In the genomic region with DNA sequence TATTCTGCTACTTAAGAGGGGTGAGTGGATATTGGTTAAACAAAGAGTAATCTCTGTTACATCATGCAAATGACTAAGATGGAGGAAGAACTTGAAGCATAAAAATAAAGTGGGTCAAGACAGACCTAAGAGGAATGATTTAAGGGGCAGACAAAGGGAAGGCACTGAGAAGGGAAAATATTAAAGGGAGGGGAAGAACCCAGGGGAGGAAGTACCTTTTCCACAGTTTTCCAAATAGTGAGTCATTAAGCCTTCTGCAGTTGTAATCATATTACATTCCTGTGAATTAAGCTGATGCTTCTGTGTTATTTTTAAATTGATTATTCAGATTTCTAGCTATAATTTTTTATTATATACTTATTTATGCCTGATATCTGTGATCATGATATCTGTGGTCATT, we compare ENCODE assay signal across 14 cellular contexts.
A peak's percentile ranks its signal among the peaks of the same experiment; 100 is the strongest.
DNase-seq lines count a peak whose midpoint lies in the region; ATAC-seq and TF ChIP-seq lines count a peak whose summit lies in the region.
"Had no signal": no experiment of that assay in that cellular context is flagged by ENCODE, and none has a peak within 500 bp of the region (broad histone marks: within the 10 kb centered on the region; RNA-seq: fewer than 3 reads in every experiment).

No MANE protein-coding gene starts in this region.

- H3K4me1 ChIP-seq in DND-41 (ENCODE audit: insufficient read depth, low read length), result no peaks in the 10 kb centered on the region
- 0 out of 2 replicates have a peak, but pooled peaks cover 4% of the 10 kb centered on the region for H3K4me1 ChIP-seq in PC-9 (replicated peaks; ENCODE audit: insufficient read depth)
- H3K4me1 ChIP-seq: A549, HAP-1 had no signal

- no peaks in the 10 kb centered on the region for H3K9me2 ChIP-seq in PC-9 (ENCODE audit: insufficient read depth)

- H3K9ac ChIP-seq in DND-41 (ENCODE audit: low read depth, low read length), result no peak overlapping the region

- peak overlapping the region; percentile 66 for H3K27ac Mint-ChIP-seq in nephron progenitor cell
- H3K27ac Mint-ChIP-seq: CD14-positive monocyte; CD8-positive, alpha-beta T cell had no signal

- peaks cover 3% of the 10 kb centered on the region for H3K27me3 Mint-ChIP-seq in nephron progenitor cell (ENCODE audit: low read depth, poor library complexity)

- no peaks in the 10 kb centered on the region for H3F3A ChIP-seq in PC-9 (ENCODE audit: insufficient read depth, low read depth)

- ATAC-seq in DND-41 (ENCODE audit: insufficient read depth, low read depth), result no peak
- ATAC-seq in GM18868 (IDR thresholded peaks at IDR 0.05; ENCODE audit: unreplicated experiment), result no peak
- ATAC-seq: A549; CD8-positive, alpha-beta T cell had no signal

- intact Hi-C loops in PC-9 (cut with micrococcal nuclease; ENCODE audit: unreplicated experiment), result no loop called here

- POLR2A ChIA-PET in PC-9 (lab: Charles Lee; ENCODE audit: unreplicated experiment), result no interaction called here

- H3K9me3 ChIP-seq in DND-41 (ENCODE audit: insufficient read depth, low read length, severe bottlenecking) (no peaks in the 10 kb centered on the region), PC-9 (ENCODE audit: insufficient read depth, low read depth) (no peaks in the 10 kb centered on the region)
- H3K9me3 ChIP-seq: A549, HAP-1 had no signal

- no peak for DNase-seq in DND-41
- DNase-seq in LHCN-M2 (ENCODE audit: low read depth), result peak; percentile 11
- no peak for DNase-seq in PC-9
- no peak for DNase-seq in nephron progenitor cell
- DNase-seq in midbrain (lab: John Stamatoyannopoulos, UW), result no peak
- DNase-seq in anterior cingulate cortex (lab: John Stamatoyannopoulos, UW), result no peak
- DNase-seq in activated CD4-positive, alpha-beta T cell treated with anti-CD3 and anti-CD28 coated beads, Interleukin-2, amount 50 U/mL, for 48 hours, result no peak
- DNase-seq: CD8-positive, alpha-beta T cell; COR-L47; GF-D8 had no signal

- H3K4me2 ChIP-seq in DND-41 (ENCODE audit: insufficient read depth, low read length), result no peak overlapping the region
- H3K4me2 ChIP-seq in PC-9, result 0 out of 2 replicates have a peak overlapping the region, but pooled peaks have one; percentile 13
- H3K4me2 ChIP-seq: A549 had no signal

- no peak overlapping the region for H3K27ac ChIP-seq in DND-41 (ENCODE audit: low read length)
- no peak overlapping the region for H3K27ac ChIP-seq in PC-9
- H3K27ac ChIP-seq: A549 had no signal

- H3K79me2 ChIP-seq in DND-41 (ENCODE audit: insufficient read depth, low read length), result no peaks in the 10 kb centered on the region
- H3K79me2 ChIP-seq in PC-9 (ENCODE audit: low read depth), result no peaks in the 10 kb centered on the region

- peaks cover 32% of the 10 kb centered on the region for H3K4me1 Mint-ChIP-seq in nephron progenitor cell

- BruUV-seq in PC-9 (replicated peaks; lab: Mats Ljungman, UMichigan), result no TSS peak

- no peaks in the 10 kb centered on the region for H3K27me3 ChIP-seq in DND-41 (ENCODE audit: insufficient read depth, low read length, poor library complexity)
- H3K27me3 ChIP-seq in PC-9 (ENCODE audit: insufficient read depth, low read depth), result no peaks in the 10 kb centered on the region

- TF ChIP-seq CTCF in DND-41 (IDR thresholded peaks at IDR 0.05; ENCODE audit: borderline replicate concordance, extremely low read depth, low read length, poor library complexity, severe bottlenecking), result no peak
- no peak for TF ChIP-seq CTCF in PC-9 (conservative IDR thresholded peaks at IDR 0.05)
- no peak for TF ChIP-seq CTCF in nephron progenitor cell (IDR thresholded peaks at IDR 0.05)

- H4K20me1 ChIP-seq in DND-41 (ENCODE audit: insufficient read depth, low read length) (no peaks in the 10 kb centered on the region), PC-9 (ENCODE audit: insufficient read depth) (no peaks in the 10 kb centered on the region)

- no peak overlapping the region for H3K4me3 ChIP-seq in DND-41 (ENCODE audit: low read depth in 1 of 2, low read length in 2 of 2)
- H3K4me3 ChIP-seq in PC-9, result no peak overlapping the region
- H3K4me3 ChIP-seq: A549, HAP-1 had no signal

- H3K4me3 Mint-ChIP-seq in nephron progenitor cell, result no peak overlapping the region
- H3K4me3 Mint-ChIP-seq: CD14-positive monocyte; CD8-positive, alpha-beta T cell had no signal

- CTCF ChIA-PET in PC-9 (lab: Charles Lee), result interaction anchor here (0.6 kb wide), 1 partner anchor 15 kb away, joined by 3 read pairs; no protein-coding TSS in a partner anchor

- H2AFZ ChIP-seq in DND-41 (ENCODE audit: low read depth, low read length), result peak overlapping the region; percentile 13; the same call in 1 of the 2 replicates
- no peak overlapping the region for H2AFZ ChIP-seq in PC-9

- peaks cover 20% of the 10 kb centered on the region for H3K9me3 Mint-ChIP-seq in nephron progenitor cell
- H3K9me3 Mint-ChIP-seq: CD8-positive, alpha-beta T cell had no signal

- H3K36me3 ChIP-seq in DND-41 (ENCODE audit: insufficient read depth, low read length) (no peaks in the 10 kb centered on the region), PC-9 (ENCODE audit: low read depth) (no peaks in the 10 kb centered on the region)
- H3K36me3 ChIP-seq: HAP-1 had no signal

- H3K36me3 Mint-ChIP-seq in nephron progenitor cell (ENCODE audit: low read depth), result peaks cover 7% of the 10 kb centered on the region
- H3K36me3 Mint-ChIP-seq: CD14-positive monocyte; CD8-positive, alpha-beta T cell had no signal
